In the genomic region with DNA sequence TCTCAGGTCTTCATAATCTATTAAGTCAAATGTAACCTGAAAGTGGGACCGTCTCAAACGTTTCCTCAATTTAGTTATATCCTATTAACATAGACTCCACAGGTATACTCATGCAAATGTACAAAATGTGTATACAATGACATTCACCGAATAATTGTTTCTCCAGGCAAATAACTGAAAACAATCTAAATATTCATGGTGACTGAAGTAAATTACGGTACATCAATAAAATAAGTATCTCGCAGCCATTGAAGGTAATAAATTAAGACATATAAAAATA, we compare ENCODE assay signal across 8 cellular contexts. TPM values are rescaled to one million over a fixed set of nuclear protein-coding genes. Genes with fewer than 3 reads are reported as not detected.
A peak's percentile ranks its signal among the peaks of the same experiment; 100 is the strongest.
DNase-seq lines count a peak whose midpoint lies in the region; ATAC-seq and TF ChIP-seq lines count a peak whose summit lies in the region.

No MANE protein-coding gene starts in this region.

- H3K36me3 ChIP-seq in mammary epithelial cell (ENCODE audit: insufficient read depth, low read length), result peaks cover 19% of the 10 kb centered on the region
- H3K36me3 ChIP-seq in mucosa of rectum (ENCODE audit: control insufficient read depth in 2 of 2, insufficient read depth in 2 of 2, low read length in 2 of 2), result peaks cover 10 to 19% of the 10 kb centered on the region in 2 donors

- dilution Hi-C loops in mammary epithelial cell (cut with HindIII; ENCODE audit: low sequenced_read_pairs), result no loop called here

- intact Hi-C loops in mammary epithelial cell (cut with micrococcal nuclease), result loop anchor here (1.0 to 5.0 kb wide), 2 partner anchors 46 to 155 kb away; no protein-coding TSS in a partner anchor
- intact Hi-C loops in head of caudate nucleus (cut with DNase I), result no loop called here

- no peak for ATAC-seq in HG03457 (IDR thresholded peaks at IDR 0.05; ENCODE audit: unreplicated experiment)

- peak overlapping the region; percentile 97 for H3K4me2 ChIP-seq in mammary epithelial cell (ENCODE audit: insufficient read depth, low read depth, low read length)

- H2AFZ ChIP-seq in mammary epithelial cell (ENCODE audit: low read depth, low read length), result no peak overlapping the region

- CTCF ChIA-PET in mammary epithelial cell (lab: Charles Lee; ENCODE audit: low non-redundant PET), result no interaction called here

- in situ Hi-C loops in mammary epithelial cell (cut with MboI; ENCODE audit: low sequenced_read_pairs in 2 of 2), result loop anchor here in 1 of 2 donors (10.0 kb wide), 1 partner anchor 48 kb away; no protein-coding TSS in a partner anchor

- DNase-seq in HT-29 (ENCODE audit: low spot score), result peak; percentile 21
- no peak for DNase-seq in mammary epithelial cell
- no peak for DNase-seq in activated gamma-delta T cell treated with Interleukin-2 at 50 U/mL for 16 hours
- no peak for DNase-seq in SKM-1 treated with dmso at 0.1 percent for 144 hours (lab: John Stamatoyannopoulos, UW; ENCODE audit: unreplicated experiment)
- DNase-seq in head of caudate nucleus, result no peak

- H3K4me3 ChIP-seq in mammary epithelial cell (replicated peaks in 1 of 3; ENCODE audit: insufficient read depth in 1 of 3, low read depth in 2 of 3, low read length in 3 of 3) (peak overlapping the region; percentile 75 to 100 (median 99)), mucosa of rectum (ENCODE audit: low read length in 2 of 2) (peak overlapping the region; percentile 91 to 94)

- peaks cover 66% of the 10 kb centered on the region for H3K79me2 ChIP-seq in mammary epithelial cell (ENCODE audit: insufficient read depth, low read length)

- peaks cover 5% of the 10 kb centered on the region for H4K20me1 ChIP-seq in mammary epithelial cell (ENCODE audit: insufficient read depth, low read length)

- H3K27me3 ChIP-seq in mammary epithelial cell (ENCODE audit: insufficient read depth, low read length) (no peaks in the 10 kb centered on the region), mucosa of rectum (ENCODE audit: control insufficient read depth in 2 of 2, insufficient read depth in 2 of 2, low read length in 2 of 2) (no peaks in the 10 kb centered on the region)

- TSS peak; percentile 74 for BruUV-seq in mammary epithelial cell (replicated peaks; lab: Mats Ljungman, UMichigan)

- WGBS in mammary epithelial cell (ENCODE audit: low coverage, missing lambda C conversion rate), result 1% methylated on average over 5 of the region's 5 CpGs

- H3K27ac ChIP-seq in 22Rv1 (peak overlapping the region; percentile 82), mammary epithelial cell (ENCODE audit: insufficient read depth, low read depth, low read length) (peak overlapping the region; percentile 95), mucosa of rectum (ENCODE audit: low read depth in 2 of 2, low read length in 2 of 2) (no peak overlapping the region)

- TF ChIP-seq CTCF in 22Rv1 (IDR thresholded peaks at IDR 0.05), result no peak
- TF ChIP-seq CTCF in mammary epithelial cell (conservative IDR thresholded peaks at IDR 0.05 in 1 of 2, IDR thresholded peaks at IDR 0.05 in 1 of 2; ENCODE audit: extremely low read depth in 1 of 2, insufficient read depth in 1 of 2, low read depth in 1 of 2, low read length in 2 of 2), result no peak

- peak overlapping the region; percentile 91 for H3K9ac ChIP-seq in mammary epithelial cell (ENCODE audit: insufficient read depth, low read length)
- H3K9ac ChIP-seq in mucosa of rectum (ENCODE audit: low read depth in 1 of 2, low read length in 2 of 2), result peak overlapping the region; percentile 71 to 80

- H3K4me1 ChIP-seq in mammary epithelial cell (ENCODE audit: insufficient read depth, low read length), result peaks cover 35% of the 10 kb centered on the region
- H3K4me1 ChIP-seq in mucosa of rectum (ENCODE audit: control insufficient read depth in 2 of 2, insufficient read depth in 2 of 2, low read length in 2 of 2), result peaks cover 12 to 15% of the 10 kb centered on the region in 2 donors

- H3K9me3 ChIP-seq in mammary epithelial cell (replicated peaks; ENCODE audit: insufficient read depth, low read length) (no peaks in the 10 kb centered on the region), mucosa of rectum (ENCODE audit: control insufficient read depth in 2 of 2, low read length in 2 of 2) (no peaks in the 10 kb centered on the region)

RNA-seq across cellular contexts. Expression of a gene that starts 0.5 kb away (rescaled TPM):
- 121 and 123 TPM in 2 replicates for total RNA-seq in HT-29 (2014; rRNA removed; shearing (Covaris generic))
- 100 to 1,000 TPM; 240 to 401 TPM for total RNA-seq in mammary epithelial cell
- polyA plus RNA-seq in mammary epithelial cell, result 67.3 TPM
- polyA minus RNA-seq in mammary epithelial cell, result 401 TPM

RNA-seq across cellular contexts. Expression of a gene that starts 32.1 kb away (rescaled TPM):
- 9.3 and 12.3 TPM in 2 replicates for total RNA-seq in HT-29 (2014; rRNA removed; shearing (Covaris generic))
- total RNA-seq in mammary epithelial cell, result 10 to 100 TPM; 21.8 to 42.4 TPM
- 13.7 TPM for polyA plus RNA-seq in mammary epithelial cell
- 14.5 TPM for polyA minus RNA-seq in mammary epithelial cell

RNA-seq across cellular contexts. Expression of a gene that starts 32.7 kb away (rescaled TPM):
- total RNA-seq in HT-29 (2014; rRNA removed; shearing (Covaris generic)), result 2.6 and 5.8 TPM in 2 replicates
- total RNA-seq in mammary epithelial cell, result 1 to 10 TPM; 3.0 to 7.5 TPM
- polyA plus RNA-seq in mammary epithelial cell, result 4.4 TPM
- polyA minus RNA-seq in mammary epithelial cell, result 2.6 TPM

Comparison
In these comparisons a context has a peak if more than half of its experiments do, and no peak if none do; other contexts are left out.
1. H3K27ac ChIP-seq: peak in 22Rv1 (single experiment) and mammary epithelial cell (single experiment); none in mucosa of rectum (0 of 2).